ENCODE assay signal across 12 cellular contexts in the genomic region with DNA sequence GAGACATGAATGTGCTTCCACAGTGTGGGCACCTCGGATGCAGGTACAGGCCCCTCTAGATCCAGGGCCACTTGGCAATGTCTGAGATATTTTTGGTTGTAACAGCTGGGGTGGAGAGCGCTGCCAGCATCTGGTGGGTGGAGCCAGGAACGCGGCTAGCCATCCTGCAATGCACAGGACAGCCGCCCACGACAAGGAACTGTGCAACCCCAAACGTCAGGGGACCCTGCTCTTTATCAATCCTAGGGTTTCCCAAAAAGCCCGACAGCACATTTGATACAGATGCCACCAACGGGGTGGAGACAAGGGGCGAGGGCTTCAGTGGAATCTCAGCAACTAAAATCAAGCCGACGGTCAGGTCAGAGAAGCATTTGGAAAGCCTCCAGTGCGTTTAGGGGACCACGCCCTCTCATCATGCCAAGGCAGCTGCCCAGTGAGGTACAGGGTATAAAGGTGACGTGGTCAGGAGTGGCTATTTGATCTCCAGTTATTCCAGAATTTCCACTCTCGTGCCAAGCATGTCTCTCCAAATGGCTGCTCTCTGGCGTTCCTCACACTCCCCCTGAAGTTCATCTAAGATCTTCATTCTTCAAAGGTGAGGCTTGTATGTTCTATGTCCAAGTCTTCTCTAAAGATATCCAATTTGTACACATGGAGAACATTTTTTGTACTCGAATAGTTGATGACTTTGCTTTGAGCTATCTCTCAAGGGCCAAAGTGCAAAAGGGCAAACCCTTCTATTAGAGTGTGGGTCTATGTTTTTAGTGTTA. TPM values are rescaled to one million over a fixed set of nuclear protein-coding genes. Genes with fewer than 3 reads are reported as not detected.
A peak's percentile ranks its signal among the peaks of the same experiment; 100 is the strongest.
DNase-seq lines count a peak whose midpoint lies in the region; ATAC-seq and TF ChIP-seq lines count a peak whose summit lies in the region.
"Had no signal": no experiment of that assay in that cellular context is flagged by ENCODE, and none has a peak within 500 bp of the region (broad histone marks: within the 10 kb centered on the region; RNA-seq: fewer than 3 reads in every experiment).

No MANE protein-coding gene starts in this region.

- no peak for TF ChIP-seq POLR2A in esophagus muscularis mucosa (IDR thresholded peaks at IDR 0.05; ENCODE audit: low read depth)
- peak; percentile 19 for TF ChIP-seq POLR2A in transverse colon (IDR thresholded peaks at IDR 0.05)

- peaks cover 6% of the 10 kb centered on the region; the same call in 1 of the 2 replicates for H3K4me1 Mint-ChIP-seq in WTC11

- H3K36me3 Mint-ChIP-seq in WTC11, result peaks cover 35% of the 10 kb centered on the region
- H3K36me3 Mint-ChIP-seq: activated CD4-positive, alpha-beta memory T cell treated with anti-CD3 and anti-CD28 coated beads for 36 hours; activated naive CD8-positive, alpha-beta T cell had no signal

- no peaks in the 10 kb centered on the region for H3K27me3 Mint-ChIP-seq in WTC11 (ENCODE audit: low read depth)
- H3K27me3 Mint-ChIP-seq: activated CD4-positive, alpha-beta memory T cell treated with anti-CD3 and anti-CD28 coated beads for 36 hours; activated naive CD8-positive, alpha-beta T cell had no signal

- peaks cover 41 to 60% (median 48%) of the 10 kb centered on the region in 4 donors for H3K4me1 ChIP-seq in esophagus muscularis mucosa
- H3K4me1 ChIP-seq in lung (ENCODE audit: control insufficient read depth in 2 of 2, insufficient read depth in 2 of 2, low read length in 2 of 2), result peaks cover 14 to 23% of the 10 kb centered on the region in 2 donors
- H3K4me1 ChIP-seq in transverse colon, result peaks cover 15 to 49% (median 32%) of the 10 kb centered on the region in 4 donors
- H3K4me1 ChIP-seq in HAP-1, result no peaks in the 10 kb centered on the region

- H3K4me3 ChIP-seq in esophagus muscularis mucosa (no peak overlapping the region), lung (no peak overlapping the region), transverse colon (no peak overlapping the region), HAP-1 (no peak overlapping the region)

- in situ Hi-C loops in transverse colon (cut with MboI; ENCODE audit: low pct_ligation_motif_present in 1 of 4, low pct_unique_long_range_greater_than_20kb in 1 of 4, low sequenced_read_pairs in 3 of 4), result no loop called here
- in situ Hi-C loops in HAP-1 (cut with MboI; ENCODE audit: low sequenced_read_pairs), result no loop called here

- POLR2A ChIA-PET in WTC11 (lab: Charles Lee), result interaction anchor here (0.7 kb wide), 1 partner anchor 759 kb away, joined by 3 read pairs; no protein-coding TSS in a partner anchor

- peak; percentile 26 for DNase-seq in NCI-H748 treated with DMSO at 0.1 percent for 48 hours (lab: John Stamatoyannopoulos, UW)
- DNase-seq in esophagus muscularis mucosa (ENCODE audit: extremely low spot score), result no peak
- DNase-seq in lung (ENCODE audit: low spot score), result peak; percentile 68
- peak; percentile 67 for DNase-seq in transverse colon
- DNase-seq in WTC11 (ENCODE audit: low spot score), result no peak
- DNase-seq in COR-L47 (lab: John Stamatoyannopoulos, UW), result no peak
- no peak for DNase-seq in HAP-1 (ENCODE audit: low spot score in 2 of 2)
- DNase-seq: activated CD4-positive, alpha-beta memory T cell treated with anti-CD3 and anti-CD28 coated beads for 36 hours; activated T-cell treated with anti-CD3 and anti-CD28 coated beads, Interleukin-2, amount 50 U/mL, for 48 hours; NCI-H2227 treated with DMSO at 0.1 percent for 48 hours; retina had no signal

- peaks cover 18% of the 10 kb centered on the region for H3K9me3 Mint-ChIP-seq in WTC11
- H3K9me3 Mint-ChIP-seq: activated CD4-positive, alpha-beta memory T cell treated with anti-CD3 and anti-CD28 coated beads for 36 hours had no signal

- no peak overlapping the region for H3K27ac Mint-ChIP-seq in WTC11
- H3K27ac Mint-ChIP-seq: activated CD4-positive, alpha-beta memory T cell treated with anti-CD3 and anti-CD28 coated beads for 36 hours; activated naive CD8-positive, alpha-beta T cell had no signal

- CTCF ChIA-PET in WTC11 (lab: Charles Lee), result interaction anchor here (1.1 to 4.2 kb wide), 2 partner anchors 11 to 62 kb away, joined by 4 to 63 read pairs; no protein-coding TSS in a partner anchor

- H3K27me3 ChIP-seq in esophagus muscularis mucosa, result no peaks in the 10 kb centered on the region
- no peaks in the 10 kb centered on the region for H3K27me3 ChIP-seq in lung (ENCODE audit: control insufficient read depth, insufficient read depth)
- no peaks in the 10 kb centered on the region for H3K27me3 ChIP-seq in transverse colon
- H3K27me3 ChIP-seq in HAP-1 (ENCODE audit: low read depth), result no peaks in the 10 kb centered on the region

- H3K9me3 ChIP-seq in esophagus muscularis mucosa (no peaks in the 10 kb centered on the region), lung (ENCODE audit: control insufficient read depth in 2 of 2, insufficient read depth in 1 of 2, low read length in 1 of 2) (peaks cover 0 to 2% of the 10 kb centered on the region in 2 donors), transverse colon (no peaks in the 10 kb centered on the region), HAP-1 (no peaks in the 10 kb centered on the region)

- intact Hi-C loops in esophagus muscularis mucosa (cut with DNase I), result no loop called here
- intact Hi-C loops in transverse colon (cut with DNase I; ENCODE audit: low total_unique reads), result no loop called here

- ATAC-seq in lung (ENCODE audit: insufficient read depth, low FRiP score) (no peak), WTC11 (no peak)

- TF ChIP-seq EP300 in esophagus muscularis mucosa (IDR thresholded peaks at IDR 0.05) (no peak), transverse colon (IDR thresholded peaks at IDR 0.05; ENCODE audit: low read depth) (no peak)

- H3K36me3 ChIP-seq in esophagus muscularis mucosa (no peaks in the 10 kb centered on the region), lung (ENCODE audit: control insufficient read depth in 2 of 2, insufficient read depth in 2 of 2, low read length in 2 of 2) (no peaks in the 10 kb centered on the region), transverse colon (no peaks in the 10 kb centered on the region), HAP-1 (replicated peaks) (no peaks in the 10 kb centered on the region)

- H3K4me3 Mint-ChIP-seq in WTC11, result no peak overlapping the region
- H3K4me3 Mint-ChIP-seq: activated CD4-positive, alpha-beta memory T cell treated with anti-CD3 and anti-CD28 coated beads for 36 hours; activated naive CD8-positive, alpha-beta T cell had no signal

- peak overlapping the region in 3 of 4 donors; percentile 35 to 73 (median 41) for H3K27ac ChIP-seq in esophagus muscularis mucosa (replicated peaks in 1 of 4)
- peak overlapping the region in 1 of 2 donors; percentile 58 for H3K27ac ChIP-seq in lung (ENCODE audit: low read depth in 1 of 2, low read length in 1 of 2)
- H3K27ac ChIP-seq in transverse colon, result peak overlapping the region; percentile 11 to 74 (median 46)

- no peak for TF ChIP-seq CTCF in esophagus muscularis mucosa (IDR thresholded peaks at IDR 0.05)
- TF ChIP-seq CTCF in lung (IDR thresholded peaks at IDR 0.05; ENCODE audit: control extremely low read depth, extremely low read depth), result no peak
- no peak for TF ChIP-seq CTCF in transverse colon (IDR thresholded peaks at IDR 0.05)
- TF ChIP-seq CTCF in WTC11 (IDR thresholded peaks at IDR 0.05), result no peak

- 87% methylated on average over 18 of the region's 18 CpGs for WGBS in esophagus muscularis mucosa
- 62 to 78% methylated on average over 18 of the region's 18 CpGs for WGBS in lung, 2 donors
- WGBS in transverse colon (ENCODE audit: low coverage in 1 of 2), 2 donors, result 37 to 59% methylated on average over 2 to 18 of the region's 18 CpGs

TF ChIP-seq in WTC11, 78 proteins besides CTCF, POLR2A, EP300 and RAD21 (continues in another document):
- no peak for TF ChIP-seq ZBTB21 (CRISPR knock-in tag; IDR thresholded peaks at IDR 0.05; ENCODE audit: borderline replicate concordance)
- TF ChIP-seq, protein P1, sequence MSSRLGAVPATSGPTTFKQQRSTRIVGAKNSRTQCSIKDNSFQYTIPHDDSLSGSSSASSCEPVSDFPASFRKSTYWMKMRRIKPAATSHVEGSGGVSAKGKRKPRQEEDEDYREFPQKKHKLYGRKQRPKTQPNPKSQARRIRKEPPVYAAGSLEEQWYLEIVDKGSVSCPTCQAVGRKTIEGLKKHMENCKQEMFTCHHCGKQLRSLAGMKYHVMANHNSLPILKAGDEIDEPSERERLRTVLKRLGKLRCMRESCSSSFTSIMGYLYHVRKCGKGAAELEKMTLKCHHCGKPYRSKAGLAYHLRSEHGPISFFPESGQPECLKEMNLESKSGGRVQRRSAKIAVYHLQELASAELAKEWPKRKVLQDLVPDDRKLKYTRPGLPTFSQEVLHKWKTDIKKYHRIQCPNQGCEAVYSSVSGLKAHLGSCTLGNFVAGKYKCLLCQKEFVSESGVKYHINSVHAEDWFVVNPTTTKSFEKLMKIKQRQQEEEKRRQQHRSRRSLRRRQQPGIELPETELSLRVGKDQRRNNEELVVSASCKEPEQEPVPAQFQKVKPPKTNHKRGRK (CRISPR knock-in tag; IDR thresholded peaks at IDR 0.05; ENCODE audit: borderline replicate concordance), result no peak
- TF ChIP-seq, protein P2, sequence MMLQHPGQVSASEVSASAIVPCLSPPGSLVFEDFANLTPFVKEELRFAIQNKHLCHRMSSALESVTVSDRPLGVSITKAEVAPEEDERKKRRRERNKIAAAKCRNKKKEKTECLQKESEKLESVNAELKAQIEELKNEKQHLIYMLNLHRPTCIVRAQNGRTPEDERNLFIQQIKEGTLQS (CRISPR knock-in tag; conservative IDR thresholded peaks at IDR 0.05), result no peak
- TF ChIP-seq FOXK1 (CRISPR knock-in tag; IDR thresholded peaks at IDR 0.05), result no peak
- TF ChIP-seq, protein P3, sequence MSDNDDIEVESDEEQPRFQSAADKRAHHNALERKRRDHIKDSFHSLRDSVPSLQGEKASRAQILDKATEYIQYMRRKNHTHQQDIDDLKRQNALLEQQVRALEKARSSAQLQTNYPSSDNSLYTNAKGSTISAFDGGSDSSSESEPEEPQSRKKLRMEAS (CRISPR knock-in tag; IDR thresholded peaks at IDR 0.05), result no peak
- TF ChIP-seq NR1H2 (CRISPR knock-in tag; IDR thresholded peaks at IDR 0.05), result no peak
- no peak for TF ChIP-seq ZNF671 (CRISPR knock-in tag; IDR thresholded peaks at IDR 0.05)

RNA-seq across cellular contexts. Expression of a gene that starts 55.7 kb away (rescaled TPM):
- total RNA-seq in esophagus muscularis mucosa (100 to 1,000 TPM; 142 to 213 (median 191) TPM), lung (100 to 1,000 TPM; 107 to 194 TPM), transverse colon (100 to 1,000 TPM in 3 of 4 donors, 10 to 100 TPM in 1; 98.5 to 147 (median 122) TPM), WTC11 (2021) (70.6 to 88.4 TPM (median 71.2 TPM) in 3 replicates)
- 10 to 100 TPM; 79.7 to 81.1 TPM for polyA plus RNA-seq in lung

Comparison
In these comparisons a context has a peak if more than half of its experiments do, and no peak if none do; other contexts are left out.
1. DNase-seq: peak in NCI-H748 treated with DMSO at 0.1 percent for 48 hours (single experiment), lung (single experiment) and transverse colon (single experiment); none in esophagus muscularis mucosa (single experiment), WTC11 (single experiment), COR-L47 (single experiment) and HAP-1 (0 of 2).